ENCODE assay signal across 30 cellular contexts in genomic region chr21:44589586-44590305, GRCh38. TPM values are rescaled to one million over a fixed set of nuclear protein-coding genes. Genes with fewer than 3 reads are reported as not detected.
"Had no signal": no experiment of that assay in that cellular context is flagged by ENCODE, and none has a peak within 500 bp of the region (broad histone marks: within the 10 kb centered on the region; RNA-seq: fewer than 3 reads in every experiment).

No MANE protein-coding gene starts in this region.

- H3K36me3 ChIP-seq: sigmoid colon had no signal

- H3K9me3 Mint-ChIP-seq: activated B cell treated with CpG ODN at 0.5 μM for 24 hours; activated naive CD4-positive, alpha-beta T cell treated with anti-CD3 and anti-CD28 coated beads for 36 hours; activated T-cell treated with anti-CD3 and anti-CD28 coated beads, Interleukin-2, amount 50 U/mL, for 24 hours; activated T-helper 2 cell treated with anti-CD3 and anti-CD28 coated beads, Interferon-gamma antibody, Interleukin-2, Interleukin-4, amounts not matched to agents 10 μg/mL and 5 μg/mL and 100 μg/mL, durations not matched to agents 14 hours and 24 hours and 36 hours; immature natural killer cell had no signal

- H3K4me3 Mint-ChIP-seq: activated B cell treated with CpG ODN at 0.5 μM for 24 hours; activated CD4-positive, alpha-beta T cell treated with anti-CD3 and anti-CD28 coated beads for 36 hours; activated naive CD4-positive, alpha-beta T cell treated with anti-CD3 and anti-CD28 coated beads for 36 hours; activated T-cell treated with anti-CD3 and anti-CD28 coated beads, Interleukin-2, amount 50 U/mL, for 24 hours; immature natural killer cell; nephron progenitor cell had no signal

- H3K4me1 ChIP-seq: sigmoid colon had no signal

- H3K4me3 ChIP-seq: hepatocyte, sigmoid colon, smooth muscle cell had no signal

- H3K4me2 ChIP-seq: hepatocyte, smooth muscle cell had no signal

- H3K4me1 Mint-ChIP-seq: activated B cell treated with CpG ODN at 0.5 μM for 24 hours; activated CD4-positive, alpha-beta T cell treated with anti-CD3 and anti-CD28 coated beads for 36 hours; immature natural killer cell had no signal

- H3K27ac Mint-ChIP-seq: activated B cell treated with CpG ODN at 0.5 μM for 24 hours; activated CD4-positive, alpha-beta T cell treated with anti-CD3 and anti-CD28 coated beads for 36 hours; activated naive CD4-positive, alpha-beta T cell treated with anti-CD3 and anti-CD28 coated beads for 36 hours; activated T-cell treated with anti-CD3 and anti-CD28 coated beads, Interleukin-2, amount 50 U/mL, for 24 hours; activated T-helper 2 cell treated with anti-CD3 and anti-CD28 coated beads, Interferon-gamma antibody, Interleukin-2, Interleukin-4, amounts not matched to agents 10 μg/mL and 5 μg/mL and 100 μg/mL, durations not matched to agents 14 hours and 24 hours and 36 hours; immature natural killer cell; nephron progenitor cell had no signal

- H3K27me3 ChIP-seq: hepatocyte had no signal

- DNase-seq: activated B cell treated with CpG ODN at 0.5 μM for 24 hours; activated CD4-positive, alpha-beta T cell treated with anti-CD3 and anti-CD28 coated beads for 36 hours; activated CD4-positive, alpha-beta T cell treated with anti-CD3 and anti-CD28 coated beads, Interleukin-2, amount 50 U/mL, for 4 hours; activated CD8-positive, alpha-beta memory T cell treated with anti-CD3 and anti-CD28 coated beads for 24 hours; activated CD8-positive, alpha-beta memory T cell treated with anti-CD3 and anti-CD28 coated beads, Interleukin-2, amount 50 U/mL, for 4 hours; activated naive CD4-positive, alpha-beta T cell treated with anti-CD3 and anti-CD28 coated beads for 36 hours; activated T-cell treated with anti-CD3 and anti-CD28 coated beads, Interleukin-2, amount 50 U/mL, for 24 hours; amygdala; effector CD4-positive, alpha-beta T cell; foreskin melanocyte; glutamatergic neuron; immature natural killer cell; kidney glomerular epithelial cell; left ventricle myocardium superior; nephron progenitor cell; sigmoid colon; stimulated activated CD4-positive, alpha-beta T cell treated with anti-CD3 and anti-CD28 coated beads, Interleukin-15, amount 100 ng/mL, for 24 hours; stimulated activated naive CD4-positive, alpha-beta T cell treated with Interleukin-2 at 50 U/mL for 16 hours; T1000 had no signal

- H3K27ac ChIP-seq: hepatocyte, sigmoid colon had no signal

- H3K79me2 ChIP-seq: hepatocyte had no signal

- ATAC-seq: activated CD4-positive, alpha-beta T cell treated with anti-CD3 and anti-CD28 coated beads for 36 hours; left ventricle myocardium superior had no signal

- H2AFZ ChIP-seq: hepatocyte had no signal

- H3K9me3 ChIP-seq: sigmoid colon had no signal

- H3K36me3 Mint-ChIP-seq: immature natural killer cell had no signal

RNA-seq across cellular contexts. Expression of gene KRTAP10-6, which starts 2.6 kb away (rescaled TPM):
- total RNA-seq: activated B cell treated with CpG ODN at 0.5 μM for 24 hours; activated CD4-positive, alpha-beta T cell treated with anti-CD3 and anti-CD28 coated beads for 36 hours; activated naive CD4-positive, alpha-beta T cell treated with anti-CD3 and anti-CD28 coated beads for 36 hours; activated T-helper 2 cell treated with anti-CD3 and anti-CD28 coated beads, Interferon-gamma antibody, Interleukin-2, Interleukin-4, amounts not matched to agents 10 μg/mL and 5 μg/mL and 100 μg/mL, durations not matched to agents 14 hours and 24 hours and 36 hours; chondrocyte; hepatocyte; left ventricle myocardium superior; myocyte; omental fat pad; renal cortical epithelial cell; sigmoid colon; smooth muscle cell; T-helper 1 cell treated with Interleukin-12 subunit alpha and Interleukin-12 subunit beta and Interleukin-4 antibody, amounts not matched to agents 30 ng/mL and 1 ng/mL, for 36 hours; ureter had no signal
- polyA plus RNA-seq: esophagus, hepatocyte, immature natural killer cell, sigmoid colon, thymus had no signal

RNA-seq across cellular contexts. Expression of gene KRTAP10-5, which starts 9.3 kb away (rescaled TPM):
- total RNA-seq: activated B cell treated with CpG ODN at 0.5 μM for 24 hours; activated CD4-positive, alpha-beta T cell treated with anti-CD3 and anti-CD28 coated beads for 36 hours; activated naive CD4-positive, alpha-beta T cell treated with anti-CD3 and anti-CD28 coated beads for 36 hours; activated T-helper 2 cell treated with anti-CD3 and anti-CD28 coated beads, Interferon-gamma antibody, Interleukin-2, Interleukin-4, amounts not matched to agents 10 μg/mL and 5 μg/mL and 100 μg/mL, durations not matched to agents 14 hours and 24 hours and 36 hours; chondrocyte; hepatocyte; left ventricle myocardium superior; myocyte; omental fat pad; renal cortical epithelial cell; sigmoid colon; smooth muscle cell; T-helper 1 cell treated with Interleukin-12 subunit alpha and Interleukin-12 subunit beta and Interleukin-4 antibody, amounts not matched to agents 30 ng/mL and 1 ng/mL, for 36 hours; ureter had no signal
- polyA plus RNA-seq: esophagus, hepatocyte, immature natural killer cell, sigmoid colon, smooth muscle cell, thymus had no signal

RNA-seq across cellular contexts. Expression of gene KRTAP10-7, which starts 10.7 kb away (rescaled TPM):
- total RNA-seq: activated B cell treated with CpG ODN at 0.5 μM for 24 hours; activated CD4-positive, alpha-beta T cell treated with anti-CD3 and anti-CD28 coated beads for 36 hours; activated naive CD4-positive, alpha-beta T cell treated with anti-CD3 and anti-CD28 coated beads for 36 hours; activated T-helper 2 cell treated with anti-CD3 and anti-CD28 coated beads, Interferon-gamma antibody, Interleukin-2, Interleukin-4, amounts not matched to agents 10 μg/mL and 5 μg/mL and 100 μg/mL, durations not matched to agents 14 hours and 24 hours and 36 hours; chondrocyte; hepatocyte; left ventricle myocardium superior; myocyte; omental fat pad; renal cortical epithelial cell; sigmoid colon; smooth muscle cell; T-helper 1 cell treated with Interleukin-12 subunit alpha and Interleukin-12 subunit beta and Interleukin-4 antibody, amounts not matched to agents 30 ng/mL and 1 ng/mL, for 36 hours; ureter had no signal
- polyA plus RNA-seq: esophagus, hepatocyte, immature natural killer cell, sigmoid colon, smooth muscle cell, thymus had no signal

RNA-seq across cellular contexts. Expression of gene KRTAP10-4, which starts 16.2 kb away (rescaled TPM):
- total RNA-seq: activated B cell treated with CpG ODN at 0.5 μM for 24 hours; activated CD4-positive, alpha-beta T cell treated with anti-CD3 and anti-CD28 coated beads for 36 hours; activated naive CD4-positive, alpha-beta T cell treated with anti-CD3 and anti-CD28 coated beads for 36 hours; activated T-helper 2 cell treated with anti-CD3 and anti-CD28 coated beads, Interferon-gamma antibody, Interleukin-2, Interleukin-4, amounts not matched to agents 10 μg/mL and 5 μg/mL and 100 μg/mL, durations not matched to agents 14 hours and 24 hours and 36 hours; chondrocyte; hepatocyte; left ventricle myocardium superior; myocyte; omental fat pad; renal cortical epithelial cell; sigmoid colon; smooth muscle cell; T-helper 1 cell treated with Interleukin-12 subunit alpha and Interleukin-12 subunit beta and Interleukin-4 antibody, amounts not matched to agents 30 ng/mL and 1 ng/mL, for 36 hours; ureter had no signal
- polyA plus RNA-seq: esophagus, hepatocyte, immature natural killer cell, sigmoid colon, smooth muscle cell, thymus had no signal

RNA-seq across cellular contexts. Expression of gene KRTAP10-8, which starts 22.1 kb away (rescaled TPM):
- total RNA-seq: activated B cell treated with CpG ODN at 0.5 μM for 24 hours; activated CD4-positive, alpha-beta T cell treated with anti-CD3 and anti-CD28 coated beads for 36 hours; activated naive CD4-positive, alpha-beta T cell treated with anti-CD3 and anti-CD28 coated beads for 36 hours; activated T-helper 2 cell treated with anti-CD3 and anti-CD28 coated beads, Interferon-gamma antibody, Interleukin-2, Interleukin-4, amounts not matched to agents 10 μg/mL and 5 μg/mL and 100 μg/mL, durations not matched to agents 14 hours and 24 hours and 36 hours; chondrocyte; hepatocyte; left ventricle myocardium superior; myocyte; omental fat pad; renal cortical epithelial cell; sigmoid colon; smooth muscle cell; T-helper 1 cell treated with Interleukin-12 subunit alpha and Interleukin-12 subunit beta and Interleukin-4 antibody, amounts not matched to agents 30 ng/mL and 1 ng/mL, for 36 hours; ureter had no signal
- polyA plus RNA-seq: esophagus, hepatocyte, immature natural killer cell, sigmoid colon, smooth muscle cell, thymus had no signal
